Comparison of ENCODE assay signal across 14 cellular contexts in genomic region chr7:90740364-90740763, GRCh38.
DNase-seq lines count a peak whose midpoint lies in the region; ATAC-seq and TF ChIP-seq lines count a peak whose summit lies in the region.
"Had no signal": no experiment of that assay in that cellular context is flagged by ENCODE, and none has a peak within 500 bp of the region (broad histone marks: within the 10 kb centered on the region; RNA-seq: fewer than 3 reads in every experiment).

No MANE protein-coding gene starts in this region.

- no peak overlapping the region for H3K4me3 Mint-ChIP-seq in activated B cell treated with CpG ODN at 0.5 μM for 24 hours
- H3K4me3 Mint-ChIP-seq in stimulated activated naive B cell treated with anti-CD40 and anti-IgM and Interleukin-4, amounts not matched to agents 10 μg/mL and 1 μg/mL and 100 μg/mL, for 72 hours, result no peak overlapping the region
- no peak overlapping the region for H3K4me3 Mint-ChIP-seq in activated T-cell treated with anti-CD3 and anti-CD28 coated beads, Interleukin-2, amount 50 U/mL, for 4 hours
- H3K4me3 Mint-ChIP-seq: CD8-positive, alpha-beta memory T cell; GM23338; H9 had no signal

- no peak for ATAC-seq in activated B cell treated with CpG ODN at 0.5 μM for 24 hours (ENCODE audit: low read depth)
- no peak for ATAC-seq in stimulated activated naive B cell treated with anti-CD40 and anti-IgM and Interleukin-4, amounts not matched to agents 10 μg/mL and 1 μg/mL and 100 μg/mL, for 72 hours (replicated peaks)
- no peak for ATAC-seq in GM19023 (IDR thresholded peaks at IDR 0.05; ENCODE audit: unreplicated experiment)
- no peak for ATAC-seq in activated T-cell treated with anti-CD3 and anti-CD28 coated beads, Interleukin-2, amount 50 U/mL, for 4 hours
- ATAC-seq: GM12878, GM23338 had no signal

- no peaks in the 10 kb centered on the region for H3K9me2 ChIP-seq in Karpas-422 (replicated peaks; ENCODE audit: insufficient read depth, low read length)

- H3K9me3 ChIP-seq in Karpas-422 (ENCODE audit: low read length), result no peaks in the 10 kb centered on the region
- H3K9me3 ChIP-seq: Caco-2 had no signal

- TF ChIP-seq CTCF in activated B cell treated with CpG ODN at 0.5 μM for 24 hours (IDR thresholded peaks at IDR 0.05), result no peak

- H4K20me1 ChIP-seq in Karpas-422 (ENCODE audit: insufficient read depth, low read depth, low read length), result no peaks in the 10 kb centered on the region
- H4K20me1 ChIP-seq: BLaER1 had no signal

- peaks cover 59% of the 10 kb centered on the region for H3K4me1 Mint-ChIP-seq in activated B cell treated with CpG ODN at 0.5 μM for 24 hours
- peaks cover 23 to 45% of the 10 kb centered on the region in 2 donors for H3K4me1 Mint-ChIP-seq in stimulated activated naive B cell treated with anti-CD40 and anti-IgM and Interleukin-4, amounts not matched to agents 10 μg/mL and 1 μg/mL and 100 μg/mL, for 72 hours
- no peaks in the 10 kb centered on the region for H3K4me1 Mint-ChIP-seq in activated T-cell treated with anti-CD3 and anti-CD28 coated beads, Interleukin-2, amount 50 U/mL, for 4 hours (ENCODE audit: low read depth)
- H3K4me1 Mint-ChIP-seq: CD8-positive, alpha-beta memory T cell; GM23338 had no signal

- H3K4me1 ChIP-seq in Karpas-422 (ENCODE audit: low read length), result peaks cover 65% of the 10 kb centered on the region
- H3K4me1 ChIP-seq: Caco-2 had no signal

- no peaks in the 10 kb centered on the region for H3K27me3 Mint-ChIP-seq in activated B cell treated with CpG ODN at 0.5 μM for 24 hours
- no peaks in the 10 kb centered on the region for H3K27me3 Mint-ChIP-seq in stimulated activated naive B cell treated with anti-CD40 and anti-IgM and Interleukin-4, amounts not matched to agents 10 μg/mL and 1 μg/mL and 100 μg/mL, for 72 hours
- peaks cover 2% of the 10 kb centered on the region for H3K27me3 Mint-ChIP-seq in activated T-cell treated with anti-CD3 and anti-CD28 coated beads, Interleukin-2, amount 50 U/mL, for 4 hours (ENCODE audit: low read depth)
- H3K27me3 Mint-ChIP-seq: CD8-positive, alpha-beta memory T cell had no signal

- peak overlapping the region; percentile 97 for H3K27ac ChIP-seq in Karpas-422 (ENCODE audit: low read length)
- H3K27ac ChIP-seq: BLaER1 had no signal

- in situ Hi-C loops in G401 (cut with HindIII; ENCODE audit: low sequenced_read_pairs), result no loop called here

- H3K36me3 Mint-ChIP-seq in activated B cell treated with CpG ODN at 0.5 μM for 24 hours (ENCODE audit: low read depth), result peaks cover 31% of the 10 kb centered on the region
- peaks cover 24 to 32% of the 10 kb centered on the region in 2 donors for H3K36me3 Mint-ChIP-seq in stimulated activated naive B cell treated with anti-CD40 and anti-IgM and Interleukin-4, amounts not matched to agents 10 μg/mL and 1 μg/mL and 100 μg/mL, for 72 hours
- no peaks in the 10 kb centered on the region for H3K36me3 Mint-ChIP-seq in activated T-cell treated with anti-CD3 and anti-CD28 coated beads, Interleukin-2, amount 50 U/mL, for 4 hours (ENCODE audit: insufficient read depth)
- H3K36me3 Mint-ChIP-seq: CD8-positive, alpha-beta memory T cell had no signal

- intact Hi-C loops in activated B cell treated with CpG ODN at 0.5 μM for 24 hours (cut with micrococcal nuclease), result no loop called here

- H3K27me3 ChIP-seq in Karpas-422 (ENCODE audit: low read length), result no peaks in the 10 kb centered on the region
- H3K27me3 ChIP-seq: BLaER1 had no signal

- POLR2A ChIA-PET in activated B cell treated with CpG ODN at 0.5 μM for 24 hours (lab: Charles Lee), result no interaction called here

- peaks cover 2% of the 10 kb centered on the region for H3K9me3 Mint-ChIP-seq in activated B cell treated with CpG ODN at 0.5 μM for 24 hours
- H3K9me3 Mint-ChIP-seq in stimulated activated naive B cell treated with anti-CD40 and anti-IgM and Interleukin-4, amounts not matched to agents 10 μg/mL and 1 μg/mL and 100 μg/mL, for 72 hours, result no peaks in the 10 kb centered on the region
- H3K9me3 Mint-ChIP-seq in activated T-cell treated with anti-CD3 and anti-CD28 coated beads, Interleukin-2, amount 50 U/mL, for 4 hours, result no peaks in the 10 kb centered on the region

- no peak overlapping the region for H3K4me3 ChIP-seq in Karpas-422 (ENCODE audit: low read length)
- H3K4me3 ChIP-seq: BLaER1, GM12878, GM23338 had no signal

- DNase-seq in G401 (ENCODE audit: low spot score) (peak; percentile 67), Karpas-422 (peak; percentile 46), activated B cell treated with CpG ODN at 0.5 μM for 24 hours (no peak), KG1 (lab: John Stamatoyannopoulos, UW) (no peak)
- no peak for DNase-seq in stimulated activated naive B cell treated with anti-CD40 and anti-IgM and Interleukin-4, amounts not matched to agents 10 μg/mL and 1 μg/mL and 100 μg/mL, for 72 hours
- DNase-seq in activated T-cell treated with anti-CD3 and anti-CD28 coated beads, Interleukin-2, amount 50 U/mL, for 4 hours, result no peak
- DNase-seq: Caco-2; CD8-positive, alpha-beta memory T cell; DMS53; H9 had no signal

- CTCF ChIA-PET in activated B cell treated with CpG ODN at 0.5 μM for 24 hours (lab: Charles Lee), result interaction anchor here (1.0 to 1.5 kb wide), 2 partner anchors 8 to 31 kb away, joined by 4 to 5 read pairs; no protein-coding TSS in a partner anchor

- peak overlapping the region; percentile 95 for H3K27ac Mint-ChIP-seq in activated B cell treated with CpG ODN at 0.5 μM for 24 hours
- H3K27ac Mint-ChIP-seq in stimulated activated naive B cell treated with anti-CD40 and anti-IgM and Interleukin-4, amounts not matched to agents 10 μg/mL and 1 μg/mL and 100 μg/mL, for 72 hours, result peak overlapping the region; percentile 37
- H3K27ac Mint-ChIP-seq: CD8-positive, alpha-beta memory T cell; GM23338; H9 had no signal

- H3K79me2 ChIP-seq in Karpas-422 (ENCODE audit: low read length), result peaks cover 85% of the 10 kb centered on the region

- H2AFZ ChIP-seq in Karpas-422 (ENCODE audit: low read length), result no peak overlapping the region
- H2AFZ ChIP-seq: GM23338 had no signal

- H3K36me3 ChIP-seq in Karpas-422 (ENCODE audit: insufficient read depth, low read length), result peaks cover 20% of the 10 kb centered on the region; the same call in 1 of the 2 replicates

- H3K4me2 ChIP-seq in Karpas-422 (ENCODE audit: low read depth, low read length, poor library complexity, severe bottlenecking), result peak overlapping the region; percentile 70
- H3K4me2 ChIP-seq: BLaER1, GM23338 had no signal

- H3K9ac ChIP-seq in Karpas-422 (ENCODE audit: low read length), result no peak overlapping the region
- H3K9ac ChIP-seq: BLaER1 had no signal

Comparison
In these comparisons a context has a peak if more than half of its experiments do, and no peak if none do; other contexts are left out.
1. DNase-seq: peak in G401 (single experiment) and Karpas-422 (single experiment); none in activated B cell treated with CpG ODN at 0.5 μM for 24 hours (single experiment), stimulated activated naive B cell treated with anti-CD40 and anti-IgM and Interleukin-4, amounts not matched to agents 10 μg/mL and 1 μg/mL and 100 μg/mL, for 72 hours (single experiment), KG1 (single experiment) and activated T-cell treated with anti-CD3 and anti-CD28 coated beads, Interleukin-2, amount 50 U/mL, for 4 hours (single experiment).